ENCODE assay signal across 10 cellular contexts in genomic region chr3:59286791-59287531, GRCh38.
DNase-seq lines count a peak whose midpoint lies in the region; ATAC-seq and TF ChIP-seq lines count a peak whose summit lies in the region.
"Had no signal": no experiment of that assay in that cellular context is flagged by ENCODE, and none has a peak within 500 bp of the region (broad histone marks: within the 10 kb centered on the region; RNA-seq: fewer than 3 reads in every experiment).

No MANE protein-coding gene starts in this region.

- intact Hi-C loops in activated CD4-positive, alpha-beta T cell treated with anti-CD3 and anti-CD28 coated beads, Interleukin-2, amount 10 ng/mL, durations not matched to agents 24 days and 14 days (cut with micrococcal nuclease), result loop anchor here (1.0 to 2.0 kb wide), 9 partner anchors 20 to 792 kb away; no protein-coding TSS in a partner anchor

- H3K27ac ChIP-seq in brain microvascular endothelial cell, result no peak overlapping the region

- no peaks in the 10 kb centered on the region for H3K27me3 ChIP-seq in brain microvascular endothelial cell (replicated peaks)

- peak; percentile 74 for DNase-seq in activated CD4-positive, alpha-beta T cell treated with anti-CD3 and anti-CD28 coated beads, Interleukin-2, amount 10 ng/mL, durations not matched to agents 24 days and 14 days
- DNase-seq in activated CD4-positive, alpha-beta T cell treated with anti-CD3 and anti-CD28 coated beads for 4 hours, result no peak
- DNase-seq in NCI-H69 (lab: John Stamatoyannopoulos, UW) (peak; percentile 69), brain microvascular endothelial cell (peak; percentile 18), NCI-H128 (lab: John Stamatoyannopoulos, UW; ENCODE audit: unreplicated experiment) (no peak), Ammon's horn (ENCODE audit: low spot score) (no peak)
- DNase-seq in stimulated activated CD8-positive, alpha-beta memory T cell treated with anti-CD3 and anti-CD28 coated beads, Interleukin-4, amount 100 ng/mL, for 48 hours, result peak; percentile 49
- DNase-seq: naive B cell, T-helper 9 cell had no signal

- no peaks in the 10 kb centered on the region for H3K27me3 Mint-ChIP-seq in activated CD4-positive, alpha-beta T cell treated with anti-CD3 and anti-CD28 coated beads, Interleukin-2, amount 10 ng/mL, durations not matched to agents 24 days and 14 days
- H3K27me3 Mint-ChIP-seq: naive B cell had no signal

- H3K4me3 ChIP-seq in brain microvascular endothelial cell (ENCODE audit: low read depth, low read length), result no peak overlapping the region

- no peaks in the 10 kb centered on the region for H3K36me3 Mint-ChIP-seq in activated CD4-positive, alpha-beta T cell treated with anti-CD3 and anti-CD28 coated beads, Interleukin-2, amount 10 ng/mL, durations not matched to agents 24 days and 14 days (ENCODE audit: low read depth)
- H3K36me3 Mint-ChIP-seq: naive B cell had no signal

- peaks cover 32% of the 10 kb centered on the region for H3K4me1 Mint-ChIP-seq in activated CD4-positive, alpha-beta T cell treated with anti-CD3 and anti-CD28 coated beads, Interleukin-2, amount 10 ng/mL, durations not matched to agents 24 days and 14 days
- H3K4me1 Mint-ChIP-seq: naive B cell had no signal

- no peak for TF ChIP-seq CTCF in brain microvascular endothelial cell (IDR thresholded peaks at IDR 0.05; ENCODE audit: low read depth, low read length, missing control alignments)

- peak overlapping the region; percentile 94 for H3K27ac Mint-ChIP-seq in activated CD4-positive, alpha-beta T cell treated with anti-CD3 and anti-CD28 coated beads, Interleukin-2, amount 10 ng/mL, durations not matched to agents 24 days and 14 days
- H3K27ac Mint-ChIP-seq: naive B cell had no signal

- ATAC-seq in HG03045 (IDR thresholded peaks at IDR 0.05; ENCODE audit: unreplicated experiment), result no peak

- peak overlapping the region; percentile 55 for H3K4me3 Mint-ChIP-seq in activated CD4-positive, alpha-beta T cell treated with anti-CD3 and anti-CD28 coated beads, Interleukin-2, amount 10 ng/mL, durations not matched to agents 24 days and 14 days
- H3K4me3 Mint-ChIP-seq: naive B cell had no signal

- peaks cover 23% of the 10 kb centered on the region for H3K9me3 Mint-ChIP-seq in activated CD4-positive, alpha-beta T cell treated with anti-CD3 and anti-CD28 coated beads, Interleukin-2, amount 10 ng/mL, durations not matched to agents 24 days and 14 days
- H3K9me3 Mint-ChIP-seq: naive B cell had no signal

- H3K36me3 ChIP-seq in brain microvascular endothelial cell (replicated peaks), result no peaks in the 10 kb centered on the region

- in situ Hi-C loops in brain microvascular endothelial cell (cut with HindIII; ENCODE audit: low pct_ligation_motif_present, low sequenced_read_pairs), result no loop called here

Comparison
In these comparisons a context has a peak if more than half of its experiments do, and no peak if none do; other contexts are left out.
1. DNase-seq: peak in activated CD4-positive, alpha-beta T cell treated with anti-CD3 and anti-CD28 coated beads, Interleukin-2, amount 10 ng/mL, durations not matched to agents 24 days and 14 days (single experiment), NCI-H69 (single experiment), brain microvascular endothelial cell (single experiment) and stimulated activated CD8-positive, alpha-beta memory T cell treated with anti-CD3 and anti-CD28 coated beads, Interleukin-4, amount 100 ng/mL, for 48 hours (single experiment); none in activated CD4-positive, alpha-beta T cell treated with anti-CD3 and anti-CD28 coated beads for 4 hours (0 of 2), NCI-H128 (single experiment) and Ammon's horn (single experiment).